In genomic region chr9:86637515-86637914, GRCh38 we compare ENCODE assay signal across 2 cellular contexts.
TF ChIP-seq lines count a peak whose summit lies in the region.

No MANE protein-coding gene starts in this region.

TF ChIP-seq in K562, 482 proteins besides CTCF, POLR2A, EP300 and RAD21 (continued from another document):
- TF ChIP-seq, protein P1, sequence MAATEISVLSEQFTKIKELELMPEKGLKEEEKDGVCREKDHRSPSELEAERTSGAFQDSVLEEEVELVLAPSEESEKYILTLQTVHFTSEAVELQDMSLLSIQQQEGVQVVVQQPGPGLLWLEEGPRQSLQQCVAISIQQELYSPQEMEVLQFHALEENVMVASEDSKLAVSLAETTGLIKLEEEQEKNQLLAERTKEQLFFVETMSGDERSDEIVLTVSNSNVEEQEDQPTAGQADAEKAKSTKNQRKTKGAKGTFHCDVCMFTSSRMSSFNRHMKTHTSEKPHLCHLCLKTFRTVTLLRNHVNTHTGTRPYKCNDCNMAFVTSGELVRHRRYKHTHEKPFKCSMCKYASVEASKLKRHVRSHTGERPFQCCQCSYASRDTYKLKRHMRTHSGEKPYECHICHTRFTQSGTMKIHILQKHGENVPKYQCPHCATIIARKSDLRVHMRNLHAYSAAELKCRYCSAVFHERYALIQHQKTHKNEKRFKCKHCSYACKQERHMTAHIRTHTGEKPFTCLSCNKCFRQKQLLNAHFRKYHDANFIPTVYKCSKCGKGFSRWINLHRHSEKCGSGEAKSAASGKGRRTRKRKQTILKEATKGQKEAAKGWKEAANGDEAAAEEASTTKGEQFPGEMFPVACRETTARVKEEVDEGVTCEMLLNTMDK (IDR thresholded peaks at IDR 0.05; ENCODE audit: borderline replicate concordance, insufficient read depth, low read depth, low read length, poor library complexity, severe bottlenecking): peak; percentile 46
- peak; percentile 63; the same call in 1 of the 2 replicates for TF ChIP-seq ZBTB7A (IDR thresholded peaks at IDR 0.05; ENCODE audit: borderline replicate concordance, control insufficient read depth, low read depth, low read length)
- no peak for TF ChIP-seq RAD51 (IDR thresholded peaks at IDR 0.05; ENCODE audit: borderline replicate concordance, low read depth)
- TF ChIP-seq ZNF124 (CRISPR knock-in tag; IDR thresholded peaks at IDR 0.05): no peak
- 0 out of 2 replicates have a peak, but pooled peaks have one; percentile 16 for TF ChIP-seq SMC3 (conservative IDR thresholded peaks at IDR 0.05; ENCODE audit: insufficient read depth, low read depth, low read length)
- TF ChIP-seq VEZF1 (CRISPR knock-in tag; IDR thresholded peaks at IDR 0.05): no peak
- no peak for TF ChIP-seq SMARCA5 (IDR thresholded peaks at IDR 0.05)
- TF ChIP-seq TOE1 (IDR thresholded peaks at IDR 0.05; ENCODE audit: borderline replicate concordance): no peak
- TF ChIP-seq TOE1 (CRISPR knock-in tag; IDR thresholded peaks at IDR 0.05; ENCODE audit: borderline replicate concordance, low read depth): no peak
- TF ChIP-seq, protein P2, sequence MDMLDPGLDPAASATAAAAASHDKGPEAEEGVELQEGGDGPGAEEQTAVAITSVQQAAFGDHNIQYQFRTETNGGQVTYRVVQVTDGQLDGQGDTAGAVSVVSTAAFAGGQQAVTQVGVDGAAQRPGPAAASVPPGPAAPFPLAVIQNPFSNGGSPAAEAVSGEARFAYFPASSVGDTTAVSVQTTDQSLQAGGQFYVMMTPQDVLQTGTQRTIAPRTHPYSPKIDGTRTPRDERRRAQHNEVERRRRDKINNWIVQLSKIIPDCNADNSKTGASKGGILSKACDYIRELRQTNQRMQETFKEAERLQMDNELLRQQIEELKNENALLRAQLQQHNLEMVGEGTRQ (CRISPR knock-in tag; IDR thresholded peaks at IDR 0.05): no peak
- TF ChIP-seq SMAD1 (IDR thresholded peaks at IDR 0.05; ENCODE audit: low read depth, low read length, partially characterized antibody): no peak

TF ChIP-seq in HepG2, 621 proteins besides CTCF, POLR2A, EP300 and RAD21 (continued from another document):
- no peak for TF ChIP-seq ZNF256 (CRISPR knock-in tag; conservative IDR thresholded peaks at IDR 0.05)
